Comparison of ENCODE assay signal across 17 cellular contexts in genomic region chr5:68257207-68257606, GRCh38. TPM values are rescaled to one million over a fixed set of nuclear protein-coding genes. Genes with fewer than 3 reads are reported as not detected.
A peak's percentile ranks its signal among the peaks of the same experiment; 100 is the strongest.
DNase-seq lines count a peak whose midpoint lies in the region; ATAC-seq and TF ChIP-seq lines count a peak whose summit lies in the region.
"Had no signal": no experiment of that assay in that cellular context is flagged by ENCODE, and none has a peak within 500 bp of the region (broad histone marks: within the 10 kb centered on the region; RNA-seq: fewer than 3 reads in every experiment).

No MANE protein-coding gene starts in this region.

- POLR2A ChIA-PET in HEK293T (lab: Yijun Ruan, JAX), result no interaction called here

- H3K36me3 Mint-ChIP-seq in progenitor cell of endocrine pancreas (ENCODE audit: insufficient read depth), result no peaks in the 10 kb centered on the region

- no peak overlapping the region for H3K4me3 Mint-ChIP-seq in progenitor cell of endocrine pancreas (ENCODE audit: low read depth)
- H3K4me3 Mint-ChIP-seq: stimulated activated naive CD8-positive, alpha-beta T cell treated with anti-CD3 and anti-CD28 coated beads, Interleukin-15, Interleukin-2, amounts not matched to agents 100 ng/mL and 50 ng/mL, for 24 hours had no signal

- CTCF ChIA-PET in HEK293T (lab: Yijun Ruan, JAX), result interaction anchor here (0.6 kb wide), 1 partner anchor 41 kb away, joined by 3 read pairs; no protein-coding TSS in a partner anchor

- TF ChIP-seq CTCF in GM12864 (IDR thresholded peaks at IDR 0.05; ENCODE audit: low read depth, low read length, missing control alignments) (peak; percentile 6), coronary artery (IDR thresholded peaks at IDR 0.05) (no peak), progenitor cell of endocrine pancreas (IDR thresholded peaks at IDR 0.05; ENCODE audit: unreplicated experiment) (no peak)

- no peak for ATAC-seq in GM18909 (IDR thresholded peaks at IDR 0.05; ENCODE audit: poor library complexity, unreplicated experiment)
- ATAC-seq: left lung had no signal

- H3K4me3 ChIP-seq in GM12864 (ENCODE audit: low read depth, low read length) (no peak overlapping the region), coronary artery (no peak overlapping the region)
- H3K4me3 ChIP-seq: left lung, skin epidermis had no signal

- no peaks in the 10 kb centered on the region for H3K9me3 Mint-ChIP-seq in progenitor cell of endocrine pancreas (ENCODE audit: low read depth)
- H3K9me3 Mint-ChIP-seq: stimulated activated naive CD8-positive, alpha-beta T cell treated with anti-CD3 and anti-CD28 coated beads, Interleukin-15, Interleukin-2, amounts not matched to agents 100 ng/mL and 50 ng/mL, for 24 hours had no signal

- DNase-seq in NCI-H1436 (lab: John Stamatoyannopoulos, UW) (peak; percentile 28), NCI-H1436 treated with DMSO at 0.1 percent for 48 hours (lab: John Stamatoyannopoulos, UW) (no peak), GM12864 (ENCODE audit: low read depth) (no peak), coronary artery (ENCODE audit: low spot score) (no peak), progenitor cell of endocrine pancreas (ENCODE audit: low spot score, unreplicated experiment) (no peak), occipital lobe (lab: John Stamatoyannopoulos, UW) (no peak), HEK293T (ENCODE audit: extremely low spot score) (no peak)
- DNase-seq: 8988T, activated gamma-delta T cell treated with Interleukin-2 at 50 U/mL for 16 hours, cerebellar nuclear complex, hippocampal formation, left lung, NCI-H1105, NCI-H524 had no signal

- H3K27me3 Mint-ChIP-seq in progenitor cell of endocrine pancreas, result no peaks in the 10 kb centered on the region
- H3K27me3 Mint-ChIP-seq: stimulated activated naive CD8-positive, alpha-beta T cell treated with anti-CD3 and anti-CD28 coated beads, Interleukin-15, Interleukin-2, amounts not matched to agents 100 ng/mL and 50 ng/mL, for 24 hours had no signal

- H3K27ac ChIP-seq in coronary artery, result peak overlapping the region; percentile 48 to 81
- H3K27ac ChIP-seq: left lung had no signal

- H3K27ac Mint-ChIP-seq in progenitor cell of endocrine pancreas, result peak overlapping the region; percentile 30
- H3K27ac Mint-ChIP-seq: stimulated activated naive CD8-positive, alpha-beta T cell treated with anti-CD3 and anti-CD28 coated beads, Interleukin-15, Interleukin-2, amounts not matched to agents 100 ng/mL and 50 ng/mL, for 24 hours had no signal

- H3K4me1 Mint-ChIP-seq in progenitor cell of endocrine pancreas (ENCODE audit: low read depth), result peaks cover 19% of the 10 kb centered on the region

TF ChIP-seq in HEK293T, 16 proteins besides CTCF, POLR2A, EP300 and RAD21:
- no peak for TF ChIP-seq ELF4 (IDR thresholded peaks at IDR 0.05)
- TF ChIP-seq SP1 (IDR thresholded peaks at IDR 0.05), result no peak
- no peak for TF ChIP-seq PKNOX1 (IDR thresholded peaks at IDR 0.05)
- no peak for TF ChIP-seq FOXK2 (IDR thresholded peaks at IDR 0.05)
- no peak for TF ChIP-seq NFRKB (IDR thresholded peaks at IDR 0.05)
- no peak for TF ChIP-seq LEF1 (IDR thresholded peaks at IDR 0.05; ENCODE audit: borderline replicate concordance)
- no peak for TF ChIP-seq L3MBTL2 (conservative IDR thresholded peaks at IDR 0.05)
- TF ChIP-seq HDGF (IDR thresholded peaks at IDR 0.05; ENCODE audit: borderline replicate concordance), result no peak

RNA-seq across cellular contexts. Expression of gene PIK3R1, which starts 41.7 kb away (rescaled TPM):
- total RNA-seq in progenitor cell of endocrine pancreas (76.2 and 89.7 TPM in 2 replicates), occipital lobe (177 TPM)
